Comparison of ENCODE assay signal across 14 cellular contexts in the genomic region with DNA sequence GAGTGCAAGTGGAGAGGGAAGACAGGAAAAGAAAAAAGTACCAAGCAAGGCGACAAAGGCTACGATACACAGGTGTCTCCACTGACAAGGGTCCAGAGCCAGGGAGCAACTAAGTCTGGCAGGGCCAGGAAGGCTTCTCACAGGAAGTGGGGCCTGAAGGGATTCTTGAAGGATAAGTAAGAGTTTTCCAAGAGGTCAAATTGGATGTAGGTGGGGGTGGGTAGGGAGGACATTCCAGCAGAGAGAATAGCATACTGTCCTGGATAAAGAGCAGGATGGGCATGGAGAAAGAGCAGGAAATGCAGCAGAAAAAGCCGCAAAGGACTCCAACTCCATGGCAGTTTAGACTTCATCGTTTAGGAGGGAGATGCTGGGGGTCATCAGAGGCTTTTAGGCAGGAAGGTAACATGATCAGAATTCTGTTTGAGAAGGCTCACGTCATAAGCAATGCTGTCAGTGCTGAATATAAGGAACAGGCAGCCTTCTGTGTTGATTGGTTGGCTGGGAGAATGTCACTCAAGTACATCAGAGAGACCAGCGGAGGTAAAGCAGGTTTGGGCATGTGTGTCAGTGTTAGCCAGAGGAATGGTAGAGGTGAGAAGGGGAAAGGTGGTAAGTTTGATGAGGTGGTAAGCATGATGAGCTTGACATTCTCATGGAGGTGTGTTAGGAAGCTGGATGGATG. TPM values are rescaled to one million over a fixed set of nuclear protein-coding genes. Genes with fewer than 3 reads are reported as not detected.
DNase-seq lines count a peak whose midpoint lies in the region; ATAC-seq and TF ChIP-seq lines count a peak whose summit lies in the region.
"Had no signal": no experiment of that assay in that cellular context is flagged by ENCODE, and none has a peak within 500 bp of the region (broad histone marks: within the 10 kb centered on the region; RNA-seq: fewer than 3 reads in every experiment).

No MANE protein-coding gene starts in this region.

- H2AFZ ChIP-seq in PC-3 (ENCODE audit: low read length): no peak overlapping the region
- H2AFZ ChIP-seq: hepatocyte had no signal

- H3K4me2 ChIP-seq in PC-3 (ENCODE audit: low read length): no peak overlapping the region
- H3K4me2 ChIP-seq: A549, hepatocyte had no signal

- H3K4me1 Mint-ChIP-seq in activated CD4-positive, alpha-beta T cell treated with anti-CD3 and anti-CD28 coated beads for 36 hours: peaks cover 99% of the 10 kb centered on the region
- peaks cover 95% of the 10 kb centered on the region for H3K4me1 Mint-ChIP-seq in T-helper 17 cell
- H3K4me1 Mint-ChIP-seq in stimulated activated naive B cell treated with anti-CD40 and anti-IgM and Interleukin-4, amounts not matched to agents 10 μg/mL and 1 μg/mL and 100 μg/mL, for 72 hours: peaks cover 85 to 100% of the 10 kb centered on the region in 2 donors

- peak overlapping the region; percentile 35 for H3K4me3 Mint-ChIP-seq in activated CD4-positive, alpha-beta T cell treated with anti-CD3 and anti-CD28 coated beads for 36 hours
- peak overlapping the region; percentile 78 for H3K4me3 Mint-ChIP-seq in T-helper 17 cell
- peak overlapping the region; percentile 12 to 58 for H3K4me3 Mint-ChIP-seq in stimulated activated naive B cell treated with anti-CD40 and anti-IgM and Interleukin-4, amounts not matched to agents 10 μg/mL and 1 μg/mL and 100 μg/mL, for 72 hours

- TF ChIP-seq CTCF in foreskin keratinocyte (conservative IDR thresholded peaks at IDR 0.05) (no peak), PC-3 (conservative IDR thresholded peaks at IDR 0.05; ENCODE audit: low read depth, low read length) (no peak)

- CTCF ChIA-PET in activated CD4-positive, alpha-beta T cell treated with anti-CD3 and anti-CD28 coated beads for 36 hours (lab: Charles Lee): interaction anchor here (0.7 to 2.7 kb wide), 14 partner anchors 10 to 306 kb away, joined by 3 to 23 read pairs (median 4); partner anchors contain the start of gene ARHGAP25
- CTCF ChIA-PET in PC-3 (lab: Charles Lee): no interaction called here

- H3K4me1 ChIP-seq in foreskin keratinocyte (peaks cover 23% of the 10 kb centered on the region), PC-3 (ENCODE audit: insufficient read depth, low read length) (no peaks in the 10 kb centered on the region)
- H3K4me1 ChIP-seq: A549 had no signal

- peak; percentile 10 for ATAC-seq in activated CD4-positive, alpha-beta T cell treated with anti-CD3 and anti-CD28 coated beads for 36 hours
- ATAC-seq in T-helper 17 cell (peak; percentile 10), foreskin keratinocyte (peak; percentile 35), HG02884 (IDR thresholded peaks at IDR 0.05; ENCODE audit: unreplicated experiment) (no peak), PC-3 (no peak)
- no peak for ATAC-seq in stimulated activated naive B cell treated with anti-CD40 and anti-IgM and Interleukin-4, amounts not matched to agents 10 μg/mL and 1 μg/mL and 100 μg/mL, for 72 hours (replicated peaks)
- ATAC-seq: A549 had no signal

- no peaks in the 10 kb centered on the region for H3K9me3 Mint-ChIP-seq in activated CD4-positive, alpha-beta T cell treated with anti-CD3 and anti-CD28 coated beads for 36 hours (ENCODE audit: low read depth)
- no peaks in the 10 kb centered on the region for H3K9me3 Mint-ChIP-seq in stimulated activated naive B cell treated with anti-CD40 and anti-IgM and Interleukin-4, amounts not matched to agents 10 μg/mL and 1 μg/mL and 100 μg/mL, for 72 hours

- H3K36me3 ChIP-seq in PC-3 (ENCODE audit: low read depth, low read length): no peaks in the 10 kb centered on the region
- H3K36me3 ChIP-seq: tibial artery had no signal

- no peaks in the 10 kb centered on the region for H3K27me3 Mint-ChIP-seq in activated CD4-positive, alpha-beta T cell treated with anti-CD3 and anti-CD28 coated beads for 36 hours
- no peaks in the 10 kb centered on the region for H3K27me3 Mint-ChIP-seq in T-helper 17 cell
- H3K27me3 Mint-ChIP-seq in stimulated activated naive B cell treated with anti-CD40 and anti-IgM and Interleukin-4, amounts not matched to agents 10 μg/mL and 1 μg/mL and 100 μg/mL, for 72 hours: no peaks in the 10 kb centered on the region

- BruUV-seq in PC-3 (replicated peaks; lab: Mats Ljungman, UMichigan): no TSS peak

- H3K9me3 ChIP-seq in T-helper 17 cell (ENCODE audit: control insufficient read depth, low read length, poor library complexity, severe bottlenecking) (no peaks in the 10 kb centered on the region), PC-3 (ENCODE audit: low read length) (no peaks in the 10 kb centered on the region)
- H3K9me3 ChIP-seq: A549, tibial artery had no signal

- peak; percentile 35 for DNase-seq in activated CD4-positive, alpha-beta T cell treated with anti-CD3 and anti-CD28 coated beads for 36 hours
- DNase-seq in activated CD4-positive, alpha-beta T cell treated with anti-CD3 and anti-CD28 coated beads, Interleukin-2, amount 50 U/mL, for 4 hours: no peak
- DNase-seq in T-helper 17 cell (no peak), foreskin keratinocyte (peak; percentile 55 to 71), NCI-H1930 (lab: John Stamatoyannopoulos, UW) (no peak), PC-3 (no peak)
- no peak for DNase-seq in stimulated activated naive B cell treated with anti-CD40 and anti-IgM and Interleukin-4, amounts not matched to agents 10 μg/mL and 1 μg/mL and 100 μg/mL, for 72 hours
- DNase-seq: NCI-H2029, SHP77 treated with DMSO at 0.1 percent for 48 hours, tibial artery had no signal

- no peaks in the 10 kb centered on the region for H3K79me2 ChIP-seq in PC-3 (ENCODE audit: low read length)
- H3K79me2 ChIP-seq: hepatocyte had no signal

- no peak overlapping the region for H3K9ac ChIP-seq in PC-3 (ENCODE audit: low read length)

- intact Hi-C loops in activated CD4-positive, alpha-beta T cell treated with anti-CD3 and anti-CD28 coated beads for 36 hours (cut with DNase I, micrococcal nuclease): loop anchor here (1.0 to 10.0 kb wide), 4 partner anchors 28 to 1365 kb away; partner anchors contain the start of gene GFPT1 (in 1 of the 2)
- intact Hi-C loops in PC-3 (cut with micrococcal nuclease): no loop called here

- H3K27me3 ChIP-seq in foreskin keratinocyte (no peaks in the 10 kb centered on the region), PC-3 (ENCODE audit: low read length) (peaks cover 32% of the 10 kb centered on the region; the same call in 1 of the 2 replicates)
- H3K27me3 ChIP-seq: hepatocyte, tibial artery had no signal

- peak overlapping the region; percentile 99 for H3K27ac Mint-ChIP-seq in activated CD4-positive, alpha-beta T cell treated with anti-CD3 and anti-CD28 coated beads for 36 hours
- peak overlapping the region; percentile 94 for H3K27ac Mint-ChIP-seq in T-helper 17 cell
- H3K27ac Mint-ChIP-seq in stimulated activated naive B cell treated with anti-CD40 and anti-IgM and Interleukin-4, amounts not matched to agents 10 μg/mL and 1 μg/mL and 100 μg/mL, for 72 hours: peak overlapping the region; percentile 95

- no peaks in the 10 kb centered on the region for H4K20me1 ChIP-seq in PC-3 (ENCODE audit: low read length)

- H3F3A ChIP-seq in PC-3 (ENCODE audit: low read length, unreplicated experiment): no peaks in the 10 kb centered on the region

- H3K36me3 Mint-ChIP-seq in activated CD4-positive, alpha-beta T cell treated with anti-CD3 and anti-CD28 coated beads for 36 hours (ENCODE audit: low read depth): peaks cover 24% of the 10 kb centered on the region
- peaks cover 8% of the 10 kb centered on the region for H3K36me3 Mint-ChIP-seq in T-helper 17 cell (ENCODE audit: low read depth)
- H3K36me3 Mint-ChIP-seq in stimulated activated naive B cell treated with anti-CD40 and anti-IgM and Interleukin-4, amounts not matched to agents 10 μg/mL and 1 μg/mL and 100 μg/mL, for 72 hours: peaks cover 42 to 72% of the 10 kb centered on the region in 2 donors

- POLR2A ChIA-PET in activated CD4-positive, alpha-beta T cell treated with anti-CD3 and anti-CD28 coated beads for 36 hours (lab: Charles Lee): interaction anchor here (0.8 to 1.6 kb wide), 2 partner anchors 31 to 35 kb away, joined by 3 to 7 read pairs; partner anchors contain the start of gene ARHGAP25
- POLR2A ChIA-PET in PC-3 (lab: Charles Lee; ENCODE audit: unreplicated experiment): no interaction called here

- H3K27ac ChIP-seq in foreskin keratinocyte: no peak overlapping the region
- no peak overlapping the region for H3K27ac ChIP-seq in PC-3 (ENCODE audit: low read length)
- H3K27ac ChIP-seq: A549, hepatocyte had no signal

- no peaks in the 10 kb centered on the region for H3K9me2 ChIP-seq in PC-3 (replicated peaks; ENCODE audit: low read length)

- no peak overlapping the region for H3K4me3 ChIP-seq in PC-3 (ENCODE audit: low read length)
- H3K4me3 ChIP-seq: A549, hepatocyte, tibial artery had no signal

RNA-seq across cellular contexts. Expression of gene ARHGAP25, which starts 35.1 kb away (rescaled TPM):
- 10 to 100 TPM; 57.9 to 73.2 TPM for total RNA-seq in activated CD4-positive, alpha-beta T cell treated with anti-CD3 and anti-CD28 coated beads for 36 hours
- total RNA-seq in T-helper 17 cell (10 to 100 TPM; 75.6 to 90.6 TPM), foreskin keratinocyte (17.5 and 19.6 TPM in 2 replicates), PC-3 (2014; rRNA removed) (not detected in 2 replicates)
- 15.6 and 15.7 TPM in 2 replicates for polyA plus RNA-seq in foreskin keratinocyte
- polyA plus RNA-seq: neural cell had no signal

Comparison
In these comparisons a context has a peak if more than half of its experiments do, and no peak if none do; other contexts are left out.
1. DNase-seq: peak in activated CD4-positive, alpha-beta T cell treated with anti-CD3 and anti-CD28 coated beads for 36 hours (single experiment) and foreskin keratinocyte (2 of 2); none in activated CD4-positive, alpha-beta T cell treated with anti-CD3 and anti-CD28 coated beads, Interleukin-2, amount 50 U/mL, for 4 hours (0 of 2), T-helper 17 cell (0 of 3), stimulated activated naive B cell treated with anti-CD40 and anti-IgM and Interleukin-4, amounts not matched to agents 10 μg/mL and 1 μg/mL and 100 μg/mL, for 72 hours (single experiment), NCI-H1930 (0 of 2) and PC-3 (single experiment).
2. ATAC-seq: peak in activated CD4-positive, alpha-beta T cell treated with anti-CD3 and anti-CD28 coated beads for 36 hours (single experiment), T-helper 17 cell (single experiment) and foreskin keratinocyte (single experiment); none in stimulated activated naive B cell treated with anti-CD40 and anti-IgM and Interleukin-4, amounts not matched to agents 10 μg/mL and 1 μg/mL and 100 μg/mL, for 72 hours (0 of 2), HG02884 (single experiment) and PC-3 (single experiment).
3. RNA of gene ARHGAP25, which starts 35.1 kb away (total RNA-seq): 75.6 to 90.6 TPM in T-helper 17 cell, 57.9 to 73.2 TPM in activated CD4-positive, alpha-beta T cell treated with anti-CD3 and anti-CD28 coated beads for 36 hours and 17.5 to 19.6 TPM in foreskin keratinocyte; not detected in PC-3; every median in the first group is over 10 times any median in the second.
4. Peak in every context shown above with its lines, with median percentiles within 50 percentile points of each other: H3K27ac Mint-ChIP-seq and H3K4me3 Mint-ChIP-seq.